In the genomic region with DNA sequence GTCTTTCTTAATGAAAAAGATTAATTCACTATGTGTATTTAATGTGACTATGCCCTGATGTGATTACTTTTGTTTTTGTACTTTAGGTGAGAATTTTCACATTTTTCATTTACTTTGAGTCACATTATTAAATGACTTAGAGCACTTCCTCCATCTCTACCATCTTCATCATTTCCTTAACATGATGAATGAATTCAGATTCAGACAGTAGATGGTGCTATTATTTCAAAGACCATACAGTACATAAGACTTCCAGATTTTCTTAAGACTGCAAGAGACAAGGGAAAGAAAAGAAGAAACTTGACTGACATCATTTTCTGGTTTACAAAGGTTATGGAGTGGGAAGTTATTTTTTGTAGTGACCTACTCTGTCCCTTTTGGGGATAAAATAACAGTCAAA, we compare ENCODE assay signal across 9 cellular contexts.
DNase-seq lines count a peak whose midpoint lies in the region; ATAC-seq and TF ChIP-seq lines count a peak whose summit lies in the region.
"Had no signal": no experiment of that assay in that cellular context is flagged by ENCODE, and none has a peak within 500 bp of the region (broad histone marks: within the 10 kb centered on the region; RNA-seq: fewer than 3 reads in every experiment).

No MANE protein-coding gene starts in this region.

- no peak overlapping the region for H3K27ac ChIP-seq in body of pancreas
- H3K27ac ChIP-seq: tibial nerve had no signal

- CTCF ChIA-PET in activated CD4-positive, alpha-beta memory T cell treated with anti-CD3 and anti-CD28 coated beads, Interleukin-2, amount 10 ng/mL, durations not matched to agents 7 days and 5 days (lab: Charles Lee): no interaction called here

- H3K4me1 Mint-ChIP-seq in neural crest cell: peaks cover 18% of the 10 kb centered on the region
- H3K4me1 Mint-ChIP-seq in activated CD4-positive, alpha-beta memory T cell treated with anti-CD3 and anti-CD28 coated beads, Interleukin-2, amount 10 ng/mL, durations not matched to agents 7 days and 5 days: no peaks in the 10 kb centered on the region

- H3K27me3 ChIP-seq in body of pancreas: no peaks in the 10 kb centered on the region
- H3K27me3 ChIP-seq: tibial nerve had no signal

- H3K27ac Mint-ChIP-seq in neural crest cell (ENCODE audit: unreplicated experiment): no peak overlapping the region
- H3K27ac Mint-ChIP-seq in activated CD4-positive, alpha-beta memory T cell treated with anti-CD3 and anti-CD28 coated beads, Interleukin-2, amount 10 ng/mL, durations not matched to agents 7 days and 5 days: no peak overlapping the region

- H3K36me3 ChIP-seq in body of pancreas (replicated peaks in 1 of 2; ENCODE audit: insufficient read depth in 1 of 2, low read depth in 2 of 2): no peaks in the 10 kb centered on the region
- H3K36me3 ChIP-seq: tibial nerve had no signal

- no peaks in the 10 kb centered on the region for H3K4me1 ChIP-seq in body of pancreas

- H3K4me3 Mint-ChIP-seq in neural crest cell: no peak overlapping the region
- no peak overlapping the region for H3K4me3 Mint-ChIP-seq in activated CD4-positive, alpha-beta memory T cell treated with anti-CD3 and anti-CD28 coated beads, Interleukin-2, amount 10 ng/mL, durations not matched to agents 7 days and 5 days

- no peaks in the 10 kb centered on the region for H3K9me3 ChIP-seq in body of pancreas
- H3K9me3 ChIP-seq: tibial nerve had no signal

- no peaks in the 10 kb centered on the region for H3K9me3 Mint-ChIP-seq in neural crest cell
- peaks cover 5% of the 10 kb centered on the region for H3K9me3 Mint-ChIP-seq in activated CD4-positive, alpha-beta memory T cell treated with anti-CD3 and anti-CD28 coated beads, Interleukin-2, amount 10 ng/mL, durations not matched to agents 7 days and 5 days

- TF ChIP-seq POLR2A in body of pancreas (IDR thresholded peaks at IDR 0.05): no peak

- intact Hi-C loops in body of pancreas (cut with DNase I): no loop called here

- peaks cover 3% of the 10 kb centered on the region for H3K27me3 Mint-ChIP-seq in neural crest cell (ENCODE audit: low read depth)
- H3K27me3 Mint-ChIP-seq in activated CD4-positive, alpha-beta memory T cell treated with anti-CD3 and anti-CD28 coated beads, Interleukin-2, amount 10 ng/mL, durations not matched to agents 7 days and 5 days: no peaks in the 10 kb centered on the region

- TF ChIP-seq CTCF in body of pancreas (IDR thresholded peaks at IDR 0.05) (peak in 5 of 7 experiments; percentile 7 to 34 (median 25)), neural crest cell (conservative IDR thresholded peaks at IDR 0.05) (peak; percentile 64)

- ATAC-seq in GM18861 (IDR thresholded peaks at IDR 0.05; ENCODE audit: unreplicated experiment) (peak; percentile 45), body of pancreas (no peak)

- DNase-seq in NCI-H2171 (lab: John Stamatoyannopoulos, UW): peak; percentile 14
- no peak for DNase-seq in body of pancreas
- DNase-seq in neural crest cell (ENCODE audit: low read depth, low spot score): no peak
- DNase-seq in hypothalamus (lab: John Stamatoyannopoulos, UW): no peak
- DNase-seq in activated CD8-positive, alpha-beta memory T cell treated with anti-CD3 and anti-CD28 coated beads, Interleukin-2, amount 50 U/mL, for 48 hours: no peak
- no peak for DNase-seq in activated CD4-positive, alpha-beta memory T cell treated with anti-CD3 and anti-CD28 coated beads, Interleukin-2, amount 10 ng/mL, durations not matched to agents 7 days and 5 days
- no peak for DNase-seq in stimulated activated CD4-positive, alpha-beta T cell treated with anti-CD3 and anti-CD28 coated beads, Interleukin-1b, Interleukin-23, amount 100 ng/mL, for 48 hours

- POLR2A ChIA-PET in activated CD4-positive, alpha-beta memory T cell treated with anti-CD3 and anti-CD28 coated beads, Interleukin-2, amount 10 ng/mL, durations not matched to agents 7 days and 5 days (lab: Charles Lee): no interaction called here

- H3K36me3 Mint-ChIP-seq in neural crest cell (ENCODE audit: low read depth): no peaks in the 10 kb centered on the region
- no peaks in the 10 kb centered on the region for H3K36me3 Mint-ChIP-seq in activated CD4-positive, alpha-beta memory T cell treated with anti-CD3 and anti-CD28 coated beads, Interleukin-2, amount 10 ng/mL, durations not matched to agents 7 days and 5 days (ENCODE audit: low read depth)

- H3K4me3 ChIP-seq in body of pancreas: no peak overlapping the region
- H3K4me3 ChIP-seq: tibial nerve had no signal
